Comparison of ENCODE assay signal across 10 cellular contexts in the genomic region with DNA sequence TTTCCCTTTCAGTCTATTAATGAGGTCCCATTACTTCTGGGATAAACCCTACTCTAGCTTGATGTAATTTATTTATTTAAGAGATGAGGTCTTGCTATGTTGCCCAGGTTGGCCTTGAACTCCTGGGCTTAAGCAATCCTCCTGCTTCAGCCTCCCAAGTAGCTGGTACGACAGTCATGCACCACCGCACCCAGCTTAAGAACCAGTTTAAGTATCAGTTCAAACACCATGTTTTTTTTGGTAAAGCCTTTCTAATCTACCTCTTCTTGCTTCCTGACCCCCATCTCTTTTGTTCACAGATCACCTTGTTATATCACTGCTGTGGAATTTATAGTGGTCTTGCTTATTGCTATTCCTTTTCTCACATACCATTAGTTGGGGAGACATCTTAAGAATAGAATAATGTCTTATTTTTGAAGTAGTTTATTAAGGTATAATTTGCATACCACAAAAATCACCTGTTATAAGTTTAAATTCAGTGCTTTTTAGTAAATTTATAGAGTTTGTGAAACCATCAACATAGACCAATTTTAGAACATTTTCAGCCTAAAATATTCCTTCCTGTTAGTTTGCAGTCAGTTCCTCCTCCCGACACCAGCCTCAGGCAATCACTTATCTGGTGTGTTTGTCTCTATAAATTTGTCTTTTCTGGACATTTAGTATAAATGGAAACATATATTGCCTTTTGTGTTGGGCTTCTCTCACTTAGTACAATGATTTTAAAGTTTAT.
A peak's percentile ranks its signal among the peaks of the same experiment; 100 is the strongest.
DNase-seq lines count a peak whose midpoint lies in the region; ATAC-seq lines count a peak whose summit lies in the region.
"Had no signal": no experiment of that assay in that cellular context is flagged by ENCODE, and none has a peak within 500 bp of the region (broad histone marks: within the 10 kb centered on the region; RNA-seq: fewer than 3 reads in every experiment).

No MANE protein-coding gene starts in this region.

- in situ Hi-C loops in KBM-7 (cut with MboI; ENCODE audit: low pct_unique_long_range_greater_than_20kb, low sequenced_read_pairs): no loop called here

- DNase-seq in KBM-7 (peak; percentile 48), NCI-H1417 treated with DMSO at 0.1 percent for 48 hours (lab: John Stamatoyannopoulos, UW) (no peak), medulla oblongata (ENCODE audit: extremely low spot score) (no peak), activated gamma-delta T cell (lab: John Stamatoyannopoulos, UW) (no peak), NCI-H345 (lab: John Stamatoyannopoulos, UW) (no peak)
- DNase-seq: T-helper 9 cell had no signal

- ATAC-seq in GM18498 (IDR thresholded peaks at IDR 0.05; ENCODE audit: unreplicated experiment) (peak; percentile 40), GM19463 (IDR thresholded peaks at IDR 0.05; ENCODE audit: unreplicated experiment) (peak; percentile 17), HG02885 (IDR thresholded peaks at IDR 0.05; ENCODE audit: poor library complexity, unreplicated experiment) (peak; percentile 8)
- ATAC-seq: naive thymus-derived CD4-positive, alpha-beta T cell had no signal
